8 cellular contexts compared by ENCODE assay signal in genomic region chr1:221439008-221439733, GRCh38.
A peak's percentile ranks its signal among the peaks of the same experiment; 100 is the strongest.
DNase-seq lines count a peak whose midpoint lies in the region; ATAC-seq, FAIRE-seq and TF ChIP-seq lines count a peak whose summit lies in the region.

No MANE protein-coding gene starts in this region.

- peak overlapping the region; percentile 76 to 95 for H3K27ac Mint-ChIP-seq in activated naive CD4-positive, alpha-beta T cell treated with anti-CD3 and anti-CD28 coated beads, Interleukin-2, amount 50 U/mL, for 72 hours
- H3K27ac Mint-ChIP-seq in endothelial cell (ENCODE audit: unreplicated experiment) = no peak overlapping the region

- peak; percentile 99 for DNase-seq in RCC 7860 (ENCODE audit: low spot score)
- peak; percentile 57 to 67 for DNase-seq in activated naive CD4-positive, alpha-beta T cell treated with anti-CD3 and anti-CD28 coated beads, Interleukin-2, amount 50 U/mL, for 72 hours (ENCODE audit: low spot score in 2 of 2)
- DNase-seq in myocyte (ENCODE audit: low read depth) = peak; percentile 72
- DNase-seq in DMS 273 (lab: John Stamatoyannopoulos, UW; ENCODE audit: unreplicated experiment) = no peak
- DNase-seq in endothelial cell (ENCODE audit: low spot score) = no peak
- no peak for DNase-seq in sciatic nerve (ENCODE audit: low spot score)

- no peak overlapping the region for H3K4me3 Mint-ChIP-seq in endothelial cell (ENCODE audit: unreplicated experiment)

- intact Hi-C loops in sciatic nerve (cut with DNase I) = no loop called here

- ATAC-seq in GM18517 (IDR thresholded peaks at IDR 0.05; ENCODE audit: unreplicated experiment) (peak; percentile 87), HG02885 (IDR thresholded peaks at IDR 0.05; ENCODE audit: poor library complexity, unreplicated experiment) (peak; percentile 92), sciatic nerve (no peak)
- ATAC-seq in activated naive CD4-positive, alpha-beta T cell treated with anti-CD3 and anti-CD28 coated beads, Interleukin-2, amount 50 U/mL, for 72 hours = peak; percentile 90 to 93

- H3K4me1 Mint-ChIP-seq in endothelial cell (ENCODE audit: unreplicated experiment) = peaks cover 10% of the 10 kb centered on the region

- no peak for FAIRE-seq in RCC 7860 (lab: Jason Lieb, UNC)

- H3K36me3 Mint-ChIP-seq in activated naive CD4-positive, alpha-beta T cell treated with anti-CD3 and anti-CD28 coated beads, Interleukin-2, amount 50 U/mL, for 72 hours = no peaks in the 10 kb centered on the region
- H3K36me3 Mint-ChIP-seq in endothelial cell (ENCODE audit: low read depth, unreplicated experiment) = no peaks in the 10 kb centered on the region

- H3K9me3 Mint-ChIP-seq in activated naive CD4-positive, alpha-beta T cell treated with anti-CD3 and anti-CD28 coated beads, Interleukin-2, amount 50 U/mL, for 72 hours = no peaks in the 10 kb centered on the region
- H3K9me3 Mint-ChIP-seq in endothelial cell (ENCODE audit: unreplicated experiment) = no peaks in the 10 kb centered on the region

- H3K27me3 Mint-ChIP-seq in endothelial cell (ENCODE audit: unreplicated experiment) = no peaks in the 10 kb centered on the region

- no peak for TF ChIP-seq CTCF in endothelial cell (IDR thresholded peaks at IDR 0.05; ENCODE audit: unreplicated experiment)

Comparison
In these comparisons a context has a peak if more than half of its experiments do, and no peak if none do; other contexts are left out.
1. DNase-seq: peak in RCC 7860 (single experiment), activated naive CD4-positive, alpha-beta T cell treated with anti-CD3 and anti-CD28 coated beads, Interleukin-2, amount 50 U/mL, for 72 hours (2 of 2) and myocyte (single experiment); none in DMS 273 (single experiment), endothelial cell (single experiment) and sciatic nerve (single experiment).